ENCODE assay signal across 15 cellular contexts in genomic region chr1:24790490-24790889, GRCh38.
"Had no signal": no experiment of that assay in that cellular context is flagged by ENCODE, and none has a peak within 500 bp of the region (broad histone marks: within the 10 kb centered on the region; RNA-seq: fewer than 3 reads in every experiment).

No MANE protein-coding gene starts in this region.

- H3K9me3 ChIP-seq: esophagus squamous epithelium, lower lobe of right lung, pancreas, upper lobe of right lung, vagina had no signal

- H3K27ac ChIP-seq: epithelial cell of prostate, foreskin keratinocyte, hepatocyte, lower lobe of right lung, pancreas, upper lobe of right lung, vagina had no signal

- ATAC-seq: effector memory CD8-positive, alpha-beta T cell; foreskin keratinocyte; lower lobe of right lung; natural killer cell; pancreas; right cardiac atrium; upper lobe of right lung had no signal

- H3K27me3 ChIP-seq: esophagus squamous epithelium, foreskin keratinocyte, hepatocyte, pancreas, upper lobe of right lung, vagina had no signal

- H3K36me3 ChIP-seq: esophagus squamous epithelium, lower lobe of right lung, pancreas, upper lobe of right lung, vagina had no signal

- H2AFZ ChIP-seq: hepatocyte had no signal

- H3K4me2 ChIP-seq: hepatocyte, smooth muscle cell had no signal

- H3K4me3 ChIP-seq: esophagus squamous epithelium, hepatocyte, lower lobe of right lung, pancreas, smooth muscle cell, upper lobe of right lung, vagina had no signal

- DNase-seq: effector memory CD8-positive, alpha-beta T cell; esophagus squamous epithelium; foreskin keratinocyte; kidney glomerular epithelial cell; lower lobe of right lung; natural killer cell; pancreas; right cardiac atrium; stimulated activated CD4-positive, alpha-beta T cell treated with anti-CD3 and anti-CD28 coated beads, Interleukin-2, amount 100 ng/mL, for 48 hours; stimulated activated naive CD4-positive, alpha-beta T cell treated with Interleukin-2 at 50 U/mL for 16 hours; upper lobe of right lung had no signal
